In genomic region chr6:152184573-152185157, GRCh38 we compare ENCODE assay signal across 9 cellular contexts.
DNase-seq lines count a peak whose midpoint lies in the region; ATAC-seq and TF ChIP-seq lines count a peak whose summit lies in the region.
"Had no signal": no experiment of that assay in that cellular context is flagged by ENCODE, and none has a peak within 500 bp of the region (broad histone marks: within the 10 kb centered on the region; RNA-seq: fewer than 3 reads in every experiment).

No MANE protein-coding gene starts in this region.

- no peak for TF ChIP-seq CTCF in lower lobe of right lung (IDR thresholded peaks at IDR 0.05)
- no peak for TF ChIP-seq CTCF in WERI-Rb-1 (IDR thresholded peaks at IDR 0.05; ENCODE audit: low read depth, low read length)
- no peak for TF ChIP-seq CTCF in ascending aorta (IDR thresholded peaks at IDR 0.05)

- H3K27me3 Mint-ChIP-seq in IgD-negative memory B cell: no peaks in the 10 kb centered on the region

- H3K36me3 Mint-ChIP-seq in IgD-negative memory B cell: peaks cover 8% of the 10 kb centered on the region

- H3K27ac ChIP-seq in lower lobe of right lung (peak overlapping the region; percentile 65), WERI-Rb-1 (no peak overlapping the region), ascending aorta (peak overlapping the region in 1 of 2 donors; percentile 44)

- intact Hi-C loops in lower lobe of right lung (cut with DNase I) (no loop called here), ascending aorta (cut with DNase I) (no loop called here)

- H3K27me3 ChIP-seq in lower lobe of right lung (ENCODE audit: low read depth) (no peaks in the 10 kb centered on the region), WERI-Rb-1 (ENCODE audit: insufficient read depth, low read depth, severe bottlenecking) (no peaks in the 10 kb centered on the region), ascending aorta (no peaks in the 10 kb centered on the region)

- H3K4me1 ChIP-seq in lower lobe of right lung (no peaks in the 10 kb centered on the region), ascending aorta (no peaks in the 10 kb centered on the region)

- peaks cover 42 to 57% (median 46%) of the 10 kb centered on the region in 3 donors for H3K4me1 Mint-ChIP-seq in IgD-negative memory B cell

- peak overlapping the region; percentile 55 to 95 (median 74) for H3K27ac Mint-ChIP-seq in IgD-negative memory B cell

- ATAC-seq in GM18520 (IDR thresholded peaks at IDR 0.05; ENCODE audit: unreplicated experiment): peak; percentile 35
- peak; percentile 52 for ATAC-seq in GM21723 (IDR thresholded peaks at IDR 0.05; ENCODE audit: unreplicated experiment)
- peak in 1 of 2 donors; percentile 47 for ATAC-seq in lower lobe of right lung

- DNase-seq in lower lobe of right lung (no peak), GF-D8 (lab: John Stamatoyannopoulos, UW) (no peak), inferior parietal cortex (ENCODE audit: extremely low spot score) (no peak), WERI-Rb-1 (no peak), ascending aorta (ENCODE audit: low spot score in 2 of 2) (no peak)
- DNase-seq: hypothalamus had no signal

- H3K4me3 ChIP-seq in lower lobe of right lung (peak overlapping the region; percentile 12), WERI-Rb-1 (ENCODE audit: low read depth, low read length) (no peak overlapping the region), ascending aorta (no peak overlapping the region)

- H3K9me3 Mint-ChIP-seq in IgD-negative memory B cell: no peaks in the 10 kb centered on the region

- H3K36me3 ChIP-seq in lower lobe of right lung (peaks cover 53% of the 10 kb centered on the region), WERI-Rb-1 (no peaks in the 10 kb centered on the region), ascending aorta (peaks cover 32 to 38% of the 10 kb centered on the region in 2 donors)

- H3K9me3 ChIP-seq in lower lobe of right lung (no peaks in the 10 kb centered on the region), WERI-Rb-1 (ENCODE audit: severe bottlenecking) (no peaks in the 10 kb centered on the region), ascending aorta (no peaks in the 10 kb centered on the region)

- H3K4me3 Mint-ChIP-seq in IgD-negative memory B cell: peak overlapping the region; percentile 84 to 99 (median 92)
